In genomic region chr2:103991591-103991990, GRCh38 we compare ENCODE assay signal across 14 cellular contexts.
DNase-seq lines count a peak whose midpoint lies in the region; ATAC-seq and TF ChIP-seq lines count a peak whose summit lies in the region.
"Had no signal": no experiment of that assay in that cellular context is flagged by ENCODE, and none has a peak within 500 bp of the region (broad histone marks: within the 10 kb centered on the region; RNA-seq: fewer than 3 reads in every experiment).

No MANE protein-coding gene starts in this region.

- TF ChIP-seq POLR2A in prostate gland (IDR thresholded peaks at IDR 0.05) (no peak), vagina (IDR thresholded peaks at IDR 0.05) (no peak)

- intact Hi-C loops in prostate gland (cut with DNase I): no loop called here
- intact Hi-C loops in vagina (cut with DNase I): no loop called here

- 80% methylated on average over 2 of the region's 2 CpGs for WGBS in prostate gland

- CTCF ChIA-PET in WTC11 (lab: Charles Lee): no interaction called here

- no peaks in the 10 kb centered on the region for H3K36me3 ChIP-seq in GM06990 (ENCODE audit: control insufficient read depth, insufficient read depth, low read length)
- H3K36me3 ChIP-seq in prostate gland: no peaks in the 10 kb centered on the region
- no peaks in the 10 kb centered on the region for H3K36me3 ChIP-seq in vagina
- H3K36me3 ChIP-seq: thyroid gland had no signal

- ATAC-seq in WTC11: peak; percentile 69
- ATAC-seq: activated CD4-positive, alpha-beta T cell treated with anti-CD3 and anti-CD28 coated beads for 36 hours; left ventricle myocardium superior had no signal

- H3K4me3 Mint-ChIP-seq in WTC11: no peak overlapping the region
- no peak overlapping the region for H3K4me3 Mint-ChIP-seq in neural crest cell
- H3K4me3 Mint-ChIP-seq: activated CD4-positive, alpha-beta T cell treated with anti-CD3 and anti-CD28 coated beads for 36 hours; brain had no signal

- H3K9me3 Mint-ChIP-seq in WTC11 (no peaks in the 10 kb centered on the region; the same call in 1 of the 2 replicates), neural crest cell (peaks cover 3% of the 10 kb centered on the region)

- H3K4me3 ChIP-seq in GM06990 (replicated peaks; ENCODE audit: low read depth, low read length): no peak overlapping the region
- no peak overlapping the region for H3K4me3 ChIP-seq in prostate gland
- no peak overlapping the region for H3K4me3 ChIP-seq in vagina
- H3K4me3 ChIP-seq: thyroid gland had no signal

- H3K27ac Mint-ChIP-seq in WTC11 (no peak overlapping the region), neural crest cell (ENCODE audit: unreplicated experiment) (no peak overlapping the region)
- H3K27ac Mint-ChIP-seq: activated CD4-positive, alpha-beta T cell treated with anti-CD3 and anti-CD28 coated beads for 36 hours; brain had no signal

- peak; percentile 32 for TF ChIP-seq CTCF in GM06990 (IDR thresholded peaks at IDR 0.05; ENCODE audit: insufficient read depth, low read length, poor library complexity, severe bottlenecking)
- peak; percentile 38 for TF ChIP-seq CTCF in WTC11 (IDR thresholded peaks at IDR 0.05)
- TF ChIP-seq CTCF in neural crest cell (conservative IDR thresholded peaks at IDR 0.05): peak; percentile 53
- no peak for TF ChIP-seq CTCF in prostate gland (IDR thresholded peaks at IDR 0.05)
- no peak for TF ChIP-seq CTCF in vagina (IDR thresholded peaks at IDR 0.05)

- in situ Hi-C loops in KBM-7 (cut with MboI; ENCODE audit: low pct_unique_long_range_greater_than_20kb, low sequenced_read_pairs): no loop called here

- H3K9me3 ChIP-seq in prostate gland (no peaks in the 10 kb centered on the region), vagina (no peaks in the 10 kb centered on the region)
- H3K9me3 ChIP-seq: thyroid gland had no signal

- H3K27me3 ChIP-seq in GM06990 (replicated peaks; ENCODE audit: control insufficient read depth, insufficient read depth, low read length) (no peaks in the 10 kb centered on the region), prostate gland (replicated peaks; ENCODE audit: insufficient read depth) (no peaks in the 10 kb centered on the region), vagina (no peaks in the 10 kb centered on the region)
- H3K27me3 ChIP-seq: thyroid gland had no signal

- H3K27me3 Mint-ChIP-seq in WTC11 (ENCODE audit: low read depth): no peaks in the 10 kb centered on the region
- no peaks in the 10 kb centered on the region for H3K27me3 Mint-ChIP-seq in neural crest cell (ENCODE audit: low read depth)
- H3K27me3 Mint-ChIP-seq: activated CD4-positive, alpha-beta T cell treated with anti-CD3 and anti-CD28 coated beads for 36 hours had no signal

- no peak overlapping the region for H3K27ac ChIP-seq in prostate gland
- H3K27ac ChIP-seq in vagina: no peak overlapping the region
- H3K27ac ChIP-seq: thyroid gland had no signal

- H3K4me1 ChIP-seq in prostate gland (replicated peaks): no peaks in the 10 kb centered on the region
- H3K4me1 ChIP-seq in vagina: no peaks in the 10 kb centered on the region
- H3K4me1 ChIP-seq: thyroid gland had no signal

- DNase-seq in GM06990 (ENCODE audit: extremely low read depth, insufficient read length) (no peak), KBM-7 (peak; percentile 19), WTC11 (ENCODE audit: low spot score) (no peak), neural crest cell (ENCODE audit: low read depth, low spot score) (no peak), prostate gland (ENCODE audit: low spot score) (no peak), vagina (ENCODE audit: extremely low spot score in 2 of 2) (no peak)
- no peak for DNase-seq in activated CD4-positive, alpha-beta T cell treated with anti-CD3 and anti-CD28 coated beads, Interleukin-2, amount 50 U/mL, for 48 hours
- DNase-seq: activated CD4-positive, alpha-beta T cell treated with anti-CD3 and anti-CD28 coated beads for 36 hours; DMS153; head of caudate nucleus; left ventricle myocardium superior; NCI-H510A treated with DMSO at 0.1 percent for 48 hours; thyroid gland had no signal

- H3K4me1 Mint-ChIP-seq in WTC11 (peaks cover 9% of the 10 kb centered on the region), neural crest cell (peaks cover 7% of the 10 kb centered on the region)
- H3K4me1 Mint-ChIP-seq: activated CD4-positive, alpha-beta T cell treated with anti-CD3 and anti-CD28 coated beads for 36 hours; brain had no signal

- H3K36me3 Mint-ChIP-seq in WTC11 (0 out of 2 replicates have a peak, but pooled peaks cover 2% of the 10 kb centered on the region), neural crest cell (ENCODE audit: low read depth) (no peaks in the 10 kb centered on the region)
- H3K36me3 Mint-ChIP-seq: brain had no signal

- POLR2A ChIA-PET in WTC11 (lab: Charles Lee): no interaction called here

TF ChIP-seq in WTC11, 78 proteins besides CTCF, POLR2A, EP300 and RAD21 (continues in another document):
- TF ChIP-seq, protein P1, sequence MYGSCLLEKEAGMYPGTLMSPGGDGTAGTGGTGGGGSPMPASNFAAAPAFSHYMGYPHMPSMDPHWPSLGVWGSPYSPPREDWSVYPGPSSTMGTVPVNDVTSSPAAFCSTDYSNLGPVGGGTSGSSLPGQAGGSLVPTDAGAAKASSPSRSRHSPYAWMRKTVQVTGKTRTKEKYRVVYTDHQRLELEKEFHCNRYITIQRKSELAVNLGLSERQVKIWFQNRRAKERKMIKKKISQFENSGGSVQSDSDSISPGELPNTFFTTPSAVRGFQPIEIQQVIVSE (CRISPR knock-in tag; IDR thresholded peaks at IDR 0.05; ENCODE audit: borderline replicate concordance): no peak
- TF ChIP-seq, protein P2, sequence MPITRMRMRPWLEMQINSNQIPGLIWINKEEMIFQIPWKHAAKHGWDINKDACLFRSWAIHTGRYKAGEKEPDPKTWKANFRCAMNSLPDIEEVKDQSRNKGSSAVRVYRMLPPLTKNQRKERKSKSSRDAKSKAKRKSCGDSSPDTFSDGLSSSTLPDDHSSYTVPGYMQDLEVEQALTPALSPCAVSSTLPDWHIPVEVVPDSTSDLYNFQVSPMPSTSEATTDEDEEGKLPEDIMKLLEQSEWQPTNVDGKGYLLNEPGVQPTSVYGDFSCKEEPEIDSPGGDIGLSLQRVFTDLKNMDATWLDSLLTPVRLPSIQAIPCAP (CRISPR knock-in tag; IDR thresholded peaks at IDR 0.05): no peak
- TF ChIP-seq ZNF219 (CRISPR knock-in tag; IDR thresholded peaks at IDR 0.05; ENCODE audit: borderline replicate concordance) (no peak), TP53 (CRISPR knock-in tag; IDR thresholded peaks at IDR 0.05) (no peak), ZNF425 (CRISPR knock-in tag; conservative IDR thresholded peaks at IDR 0.05) (no peak), ZNF416 (CRISPR knock-in tag; IDR thresholded peaks at IDR 0.05) (no peak), CREB1 (CRISPR knock-in tag; IDR thresholded peaks at IDR 0.05) (no peak), FOXJ3 (CRISPR knock-in tag; IDR thresholded peaks at IDR 0.05; ENCODE audit: borderline replicate concordance) (no peak), CREM (CRISPR knock-in tag; IDR thresholded peaks at IDR 0.05) (no peak), GTF2I (CRISPR knock-in tag; conservative IDR thresholded peaks at IDR 0.05) (no peak)
- TF ChIP-seq, protein P3, sequence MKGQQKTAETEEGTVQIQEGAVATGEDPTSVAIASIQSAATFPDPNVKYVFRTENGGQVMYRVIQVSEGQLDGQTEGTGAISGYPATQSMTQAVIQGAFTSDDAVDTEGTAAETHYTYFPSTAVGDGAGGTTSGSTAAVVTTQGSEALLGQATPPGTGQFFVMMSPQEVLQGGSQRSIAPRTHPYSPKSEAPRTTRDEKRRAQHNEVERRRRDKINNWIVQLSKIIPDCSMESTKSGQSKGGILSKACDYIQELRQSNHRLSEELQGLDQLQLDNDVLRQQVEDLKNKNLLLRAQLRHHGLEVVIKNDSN (CRISPR knock-in tag; IDR thresholded peaks at IDR 0.05): no peak
- TF ChIP-seq, protein P4, sequence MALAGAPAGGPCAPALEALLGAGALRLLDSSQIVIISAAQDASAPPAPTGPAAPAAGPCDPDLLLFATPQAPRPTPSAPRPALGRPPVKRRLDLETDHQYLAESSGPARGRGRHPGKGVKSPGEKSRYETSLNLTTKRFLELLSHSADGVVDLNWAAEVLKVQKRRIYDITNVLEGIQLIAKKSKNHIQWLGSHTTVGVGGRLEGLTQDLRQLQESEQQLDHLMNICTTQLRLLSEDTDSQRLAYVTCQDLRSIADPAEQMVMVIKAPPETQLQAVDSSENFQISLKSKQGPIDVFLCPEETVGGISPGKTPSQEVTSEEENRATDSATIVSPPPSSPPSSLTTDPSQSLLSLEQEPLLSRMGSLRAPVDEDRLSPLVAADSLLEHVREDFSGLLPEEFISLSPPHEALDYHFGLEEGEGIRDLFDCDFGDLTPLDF (CRISPR knock-in tag; IDR thresholded peaks at IDR 0.05): no peak

Comparison
In these comparisons a context has a peak if more than half of its experiments do, and no peak if none do; other contexts are left out.
1. CTCF ChIP-seq: peak in GM06990 (single experiment), WTC11 (single experiment) and neural crest cell (single experiment); none in prostate gland (0 of 4) and vagina (0 of 3).